In the genomic region with DNA sequence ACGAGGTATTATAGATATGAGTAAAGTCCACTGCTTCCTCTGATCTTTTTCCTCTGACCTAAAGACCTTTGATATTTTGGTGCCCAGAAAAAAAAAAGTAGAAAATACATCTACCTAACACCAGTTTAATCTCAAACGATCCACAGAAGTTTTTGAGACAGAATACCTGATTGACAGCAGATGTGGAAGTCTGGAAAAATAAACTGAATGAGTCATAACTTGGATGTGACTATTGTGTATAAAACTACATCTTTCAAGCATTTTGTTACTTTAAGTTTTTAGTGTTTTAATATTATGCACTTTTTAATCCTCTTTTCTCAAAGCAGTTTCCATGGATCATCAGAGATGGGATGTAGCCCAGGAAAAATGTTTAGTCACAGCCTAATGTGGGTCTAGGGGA, we compare ENCODE assay signal across 17 cellular contexts.
A peak's percentile ranks its signal among the peaks of the same experiment; 100 is the strongest.
DNase-seq lines count a peak whose midpoint lies in the region; ATAC-seq and TF ChIP-seq lines count a peak whose summit lies in the region.
"Had no signal": no experiment of that assay in that cellular context is flagged by ENCODE, and none has a peak within 500 bp of the region (broad histone marks: within the 10 kb centered on the region; RNA-seq: fewer than 3 reads in every experiment).

No MANE protein-coding gene starts in this region.

- intact Hi-C loops in gastrocnemius medialis (cut with DNase I; ENCODE audit: low total_unique reads) = no loop called here

- no peak for TF ChIP-seq POLR2A in gastrocnemius medialis (IDR thresholded peaks at IDR 0.05)

- in situ Hi-C loops in astrocyte of the spinal cord (cut with HindIII; ENCODE audit: low sequenced_read_pairs) = no loop called here
- in situ Hi-C loops in gastrocnemius medialis (cut with MboI; ENCODE audit: low sequenced_read_pairs in 4 of 4) = no loop called here

- no peaks in the 10 kb centered on the region for H3K4me1 ChIP-seq in gastrocnemius medialis
- H3K4me1 ChIP-seq: Caco-2 had no signal

- no peaks in the 10 kb centered on the region for H3K9me3 ChIP-seq in gastrocnemius medialis
- H3K9me3 ChIP-seq: Caco-2 had no signal

- POLR2A ChIA-PET in BJ (lab: Charles Lee) = no interaction called here

- DNase-seq in BJ (ENCODE audit: low read depth) (peak; percentile 21), HFF-Myc (ENCODE audit: extremely low read depth, low read depth) (peak; percentile 1), astrocyte of the spinal cord (ENCODE audit: low read depth, low spot score) (peak; percentile 43), fibroblast of the conjunctiva (ENCODE audit: low read depth) (peak; percentile 30), gastrocnemius medialis (no peak), NCI-H524 treated with DMSO at 0.1 percent for 48 hours (lab: John Stamatoyannopoulos, UW) (no peak), HuH-7 (ENCODE audit: low spot score) (no peak), midbrain (lab: John Stamatoyannopoulos, UW) (no peak)
- DNase-seq: Caco-2; CD4-positive, CD25-positive, alpha-beta regulatory T cell; DMS153; GOT3; NCI-H1436; NCI-H2081 treated with DMSO at 0.1 percent for 48 hours; NCI-H510A treated with DMSO at 0.1 percent for 48 hours; SHP77 had no signal

- CTCF ChIA-PET in BJ (lab: Yijun Ruan, JAX) = interaction anchor here (0.7 kb wide), 1 partner anchor 696 kb away, joined by 3 read pairs; no protein-coding TSS in a partner anchor

- no peaks in the 10 kb centered on the region for H3K36me3 ChIP-seq in BJ (ENCODE audit: control insufficient read depth, insufficient read depth, low read length)
- no peaks in the 10 kb centered on the region for H3K36me3 ChIP-seq in gastrocnemius medialis

- no peak overlapping the region for H3K4me3 ChIP-seq in BJ (ENCODE audit: low read depth, low read length)
- no peak overlapping the region for H3K4me3 ChIP-seq in HFF-Myc (replicated peaks; ENCODE audit: low read depth, low read length)
- no peak overlapping the region for H3K4me3 ChIP-seq in astrocyte of the spinal cord (ENCODE audit: low read depth, low read length)
- H3K4me3 ChIP-seq in gastrocnemius medialis = no peak overlapping the region
- H3K4me3 ChIP-seq: GM12878 had no signal

- ATAC-seq in gastrocnemius medialis = no peak
- ATAC-seq: GM12878 had no signal

- H3K27me3 ChIP-seq in BJ (ENCODE audit: control insufficient read depth, insufficient read depth, low read length) (no peaks in the 10 kb centered on the region), gastrocnemius medialis (no peaks in the 10 kb centered on the region)

- TF ChIP-seq CTCF in BJ (IDR thresholded peaks at IDR 0.05; ENCODE audit: insufficient read depth, low read depth, low read length) (no peak), HFF-Myc (IDR thresholded peaks at IDR 0.05; ENCODE audit: low read depth, low read length, missing control alignments) (no peak), astrocyte of the spinal cord (IDR thresholded peaks at IDR 0.05; ENCODE audit: low read depth, low read length) (no peak), gastrocnemius medialis (IDR thresholded peaks at IDR 0.05 in 4 of 5, conservative IDR thresholded peaks at IDR 0.05 in 1 of 5) (no peak)

- no peak overlapping the region for H3K27ac ChIP-seq in gastrocnemius medialis

Comparison
In these comparisons a context has a peak if more than half of its experiments do, and no peak if none do; other contexts are left out.
1. DNase-seq: peak in BJ (single experiment), HFF-Myc (single experiment), astrocyte of the spinal cord (single experiment) and fibroblast of the conjunctiva (single experiment); none in gastrocnemius medialis (0 of 2), NCI-H524 treated with DMSO at 0.1 percent for 48 hours (single experiment), HuH-7 (single experiment) and midbrain (single experiment).